2 cellular contexts compared by ENCODE assay signal in the genomic region with DNA sequence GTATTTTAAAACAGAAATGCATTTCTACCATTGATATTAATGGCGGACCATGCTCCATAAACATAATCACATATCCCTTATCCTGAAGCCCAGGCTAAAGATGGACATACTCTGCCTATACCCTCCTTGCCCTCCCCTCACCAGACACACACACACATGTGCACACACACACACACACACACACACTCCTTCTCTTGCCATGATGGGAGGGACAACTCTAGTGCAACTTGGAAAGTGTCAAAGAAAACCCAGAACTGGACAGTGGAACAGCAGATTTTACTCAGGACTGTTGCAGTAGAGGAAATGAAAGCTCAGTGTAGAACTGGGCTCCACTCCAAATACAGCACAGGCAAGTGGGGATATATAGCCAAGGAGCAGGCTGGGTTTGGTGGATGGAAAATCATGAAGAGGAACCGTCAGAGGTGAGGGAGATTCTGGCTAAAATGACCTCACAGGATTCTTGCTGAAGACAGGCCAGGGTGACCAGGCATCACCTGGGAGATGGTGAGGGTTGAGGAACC.
TF ChIP-seq lines count a peak whose summit lies in the region.

No MANE protein-coding gene starts in this region.

TF ChIP-seq in endothelial cell of umbilical vein, 7 proteins besides CTCF, POLR2A, EP300 and RAD21:
- no peak for TF ChIP-seq POLR2AphosphoS5 (IDR thresholded peaks at IDR 0.05; ENCODE audit: insufficient read depth, low read depth, low read length)
- no peak for TF ChIP-seq JUN (IDR thresholded peaks at IDR 0.05; ENCODE audit: borderline replicate concordance, insufficient read depth, insufficient read length, low read depth)
- no peak for TF ChIP-seq GATA2 (IDR thresholded peaks at IDR 0.05; ENCODE audit: insufficient read depth, insufficient read length, low read depth, low read length)
- no peak for TF ChIP-seq MYC (IDR thresholded peaks at IDR 0.05; ENCODE audit: low read depth, low read length)
- TF ChIP-seq EZH2 (IDR thresholded peaks at IDR 0.05; ENCODE audit: borderline replicate concordance, low read depth, low read length, severe bottlenecking): no peak
- no peak for TF ChIP-seq FOS (IDR thresholded peaks at IDR 0.05; ENCODE audit: borderline replicate concordance, insufficient read depth, low read length)
- no peak for TF ChIP-seq MAX (IDR thresholded peaks at IDR 0.05; ENCODE audit: insufficient read depth, insufficient read length)

TF ChIP-seq in HepG2, 621 proteins besides CTCF, POLR2A, EP300 and RAD21:
- TF ChIP-seq ZNF510 (CRISPR knock-in tag; IDR thresholded peaks at IDR 0.05; ENCODE audit: low read depth): no peak
- no peak for TF ChIP-seq E2F5 (CRISPR knock-in tag; conservative IDR thresholded peaks at IDR 0.05)
- TF ChIP-seq HNF1B (CRISPR knock-in tag; IDR thresholded peaks at IDR 0.05): no peak
- TF ChIP-seq ZBTB46 (CRISPR knock-in tag; IDR thresholded peaks at IDR 0.05; ENCODE audit: borderline replicate concordance): no peak
